Comparison of ENCODE assay signal across 9 cellular contexts in the genomic region with DNA sequence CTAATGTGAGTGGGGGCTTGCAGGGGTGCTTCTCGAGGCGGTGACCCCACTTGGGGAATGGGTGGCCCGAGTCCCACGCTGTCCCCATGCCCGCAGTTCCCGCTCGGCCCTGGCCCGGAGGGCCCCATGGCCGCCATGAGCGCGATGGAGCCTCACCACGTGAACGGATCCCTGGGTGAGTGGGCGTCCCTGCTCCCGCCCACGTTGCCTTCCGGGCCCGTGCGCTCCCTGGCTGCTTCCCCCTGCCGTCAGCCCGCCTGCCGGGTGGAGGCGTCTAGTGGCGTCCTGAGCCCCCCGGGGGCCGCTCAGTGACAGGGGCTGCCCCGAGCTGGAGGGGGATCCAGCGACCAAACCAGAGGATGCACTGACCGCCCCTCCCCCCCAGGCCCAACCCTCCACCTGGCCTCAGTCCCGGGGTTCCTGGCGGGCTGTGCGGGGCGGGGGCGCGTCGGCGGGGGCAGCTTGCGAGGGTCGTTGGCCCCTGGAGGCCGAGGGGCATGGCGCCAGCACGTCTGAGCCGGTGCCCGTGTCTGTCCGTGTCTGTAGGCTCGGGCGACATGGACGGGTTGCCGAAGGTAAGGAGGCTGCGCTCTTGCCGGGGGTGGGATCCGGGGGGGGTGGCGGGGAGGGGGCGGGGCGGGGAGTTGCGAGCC. TPM values are rescaled to one million over a fixed set of nuclear protein-coding genes. Genes with fewer than 3 reads are reported as not detected.
DNase-seq lines count a peak whose midpoint lies in the region; ATAC-seq and TF ChIP-seq lines count a peak whose summit lies in the region.
"Had no signal": no experiment of that assay in that cellular context is flagged by ENCODE, and none has a peak within 500 bp of the region (broad histone marks: within the 10 kb centered on the region; RNA-seq: fewer than 3 reads in every experiment).

No MANE protein-coding gene starts in this region.

- no peak overlapping the region for H3K27ac Mint-ChIP-seq in HFFc6

- H3K27ac ChIP-seq in OCI-LY1 (ENCODE audit: low read depth, low read length, poor library complexity, severe bottlenecking) (no peak overlapping the region), fibroblast of lung (ENCODE audit: insufficient read depth, low read length) (no peak overlapping the region)
- H3K27ac ChIP-seq: neutrophil had no signal

- no peaks in the 10 kb centered on the region for H3K9me2 ChIP-seq in OCI-LY1 (ENCODE audit: low read depth, low read length)

- H3K4me2 ChIP-seq in OCI-LY1 (ENCODE audit: low read length) = peak overlapping the region; percentile 45
- H3K4me2 ChIP-seq in fibroblast of lung (ENCODE audit: extremely low read depth, insufficient read depth, low read length) = peak overlapping the region; percentile 51

- DNase-seq in GM12865 (ENCODE audit: low read depth) (peak; percentile 86), fibroblast of lung (ENCODE audit: low read depth in 2 of 2) (no peak), retina (peak; percentile 81), glomerular visceral epithelial cell (ENCODE audit: extremely low spot score) (no peak), HFFc6 (no peak)

- H3K4me3 ChIP-seq in GM12865 (ENCODE audit: low read depth, low read length) (peak overlapping the region; percentile 88), OCI-LY1 (ENCODE audit: low read depth, low read length, poor library complexity, severe bottlenecking) (peak overlapping the region; percentile 57), fibroblast of lung (replicated peaks in 1 of 4; ENCODE audit: control extremely low read depth in 1 of 4, insufficient read depth in 1 of 4, low read depth in 3 of 4, low read length in 4 of 4) (peak overlapping the region in 2 of 4 experiments; percentile 13 to 42)

- H3K27me3 ChIP-seq in OCI-LY1 (ENCODE audit: insufficient read depth, low read length) = no peaks in the 10 kb centered on the region; the same call in 1 of the 2 replicates
- H3K27me3 ChIP-seq in fibroblast of lung (ENCODE audit: control insufficient read depth, insufficient read depth, low read length) = no peaks in the 10 kb centered on the region

- no peaks in the 10 kb centered on the region for H4K20me1 ChIP-seq in OCI-LY1 (ENCODE audit: insufficient read depth, low read length)
- H4K20me1 ChIP-seq in fibroblast of lung (ENCODE audit: control insufficient read depth, extremely low read depth, insufficient read depth, low read length) = no peaks in the 10 kb centered on the region

- H3K9me3 ChIP-seq in OCI-LY1 (ENCODE audit: low read length) = no peaks in the 10 kb centered on the region
- no peaks in the 10 kb centered on the region for H3K9me3 ChIP-seq in fibroblast of lung (ENCODE audit: control insufficient read depth, insufficient read depth, low read depth, low read length)
- H3K9me3 ChIP-seq: neutrophil had no signal

- no peaks in the 10 kb centered on the region for H3K36me3 ChIP-seq in OCI-LY1 (ENCODE audit: insufficient read depth, low read length)
- H3K36me3 ChIP-seq in fibroblast of lung (ENCODE audit: control insufficient read depth, insufficient read depth, low read length) = peaks cover 20% of the 10 kb centered on the region
- H3K36me3 ChIP-seq: neutrophil had no signal

- no peaks in the 10 kb centered on the region for H3F3A ChIP-seq in OCI-LY1 (ENCODE audit: insufficient read depth, low read length)

- H3K4me1 Mint-ChIP-seq in HFFc6 (ENCODE audit: low read depth) = peaks cover 5% of the 10 kb centered on the region; the same call in 1 of the 2 replicates

- ATAC-seq in HG02884 (IDR thresholded peaks at IDR 0.05; ENCODE audit: unreplicated experiment) = no peak
- no peak for ATAC-seq in GM18873 (IDR thresholded peaks at IDR 0.05; ENCODE audit: low FRiP score, unreplicated experiment)

- H3K79me2 ChIP-seq in OCI-LY1 (ENCODE audit: insufficient read depth, low read length) = no peaks in the 10 kb centered on the region
- peaks cover 3% of the 10 kb centered on the region for H3K79me2 ChIP-seq in fibroblast of lung (ENCODE audit: control insufficient read depth, insufficient read depth, low read length)

- H3K36me3 Mint-ChIP-seq in HFFc6 (ENCODE audit: low read depth) = peaks cover 14% of the 10 kb centered on the region

- H3K27me3 Mint-ChIP-seq in HFFc6 (ENCODE audit: insufficient read depth) = peaks cover 20% of the 10 kb centered on the region

- H2AFZ ChIP-seq in OCI-LY1 (ENCODE audit: low read length) (no peak overlapping the region), fibroblast of lung (ENCODE audit: low read length) (no peak overlapping the region)

- H3K9me3 Mint-ChIP-seq in HFFc6 = peaks cover 8% of the 10 kb centered on the region

- TF ChIP-seq CTCF in GM12865 (IDR thresholded peaks at IDR 0.05; ENCODE audit: insufficient read depth, low read depth, low read length, missing control alignments) (no peak), OCI-LY1 (IDR thresholded peaks at IDR 0.05; ENCODE audit: low read length) (no peak), fibroblast of lung (conservative IDR thresholded peaks at IDR 0.05 in 1 of 2, IDR thresholded peaks at IDR 0.05 in 1 of 2; ENCODE audit: low read depth in 1 of 2, low read length in 2 of 2) (no peak), HFFc6 (IDR thresholded peaks at IDR 0.05) (no peak)

- no peak overlapping the region for H3K4me3 Mint-ChIP-seq in HFFc6

- H3K9ac ChIP-seq in OCI-LY1 (ENCODE audit: low read length) (peak overlapping the region; percentile 50; the same call in 1 of the 2 replicates), fibroblast of lung (ENCODE audit: insufficient read depth, low read length) (peak overlapping the region; percentile 53)

- peaks cover 35% of the 10 kb centered on the region for H3K4me1 ChIP-seq in OCI-LY1 (ENCODE audit: insufficient read depth, low read length, severe bottlenecking)
- H3K4me1 ChIP-seq in fibroblast of lung (ENCODE audit: control insufficient read depth, extremely low read depth, insufficient read depth, low read length) = peaks cover 18% of the 10 kb centered on the region

RNA-seq across cellular contexts. Expression of a gene that starts 4.8 kb away (rescaled TPM):
- 25.6 and 37.8 TPM in 2 replicates for total RNA-seq in fibroblast of lung
- 8.3 and 10.3 TPM in 2 replicates for polyA plus RNA-seq in fibroblast of lung
- polyA plus RNA-seq in fibroblast of lung (2012) = 21.1 and 21.6 TPM in 2 replicates
- polyA minus RNA-seq in fibroblast of lung (ENCODE audit: low replicate concordance) = 15.9 and 21.9 TPM in 2 replicates
- total RNA-seq in HFFc6 (2021; fragmentation: NEBNext Ultra II Directional; extraction: Animal tissue kit (Norgen Biotek cat#: 25700)) = 1 to 10 TPM; 2.3 to 3.7 (median 3.2) TPM

RNA-seq across cellular contexts. Expression of a gene that starts 14.0 kb away (rescaled TPM):
- total RNA-seq in fibroblast of lung = 58.6 and 76.5 TPM in 2 replicates
- 12.8 and 16.5 TPM in 2 replicates for polyA plus RNA-seq in fibroblast of lung
- polyA plus RNA-seq in fibroblast of lung (2012) = 42.1 and 59.3 TPM in 2 replicates
- polyA minus RNA-seq in fibroblast of lung (ENCODE audit: low replicate concordance) = 11.0 and 12.0 TPM in 2 replicates
- total RNA-seq in HFFc6 (2021; fragmentation: NEBNext Ultra II Directional; extraction: Animal tissue kit (Norgen Biotek cat#: 25700)) = 10 to 100 TPM; 76.4 to 84.3 (median 80.4) TPM

RNA-seq across cellular contexts. Expression of a gene that starts 35.7 kb away (rescaled TPM):
- 1.2 and 4.6 TPM in 2 replicates for total RNA-seq in fibroblast of lung
- polyA plus RNA-seq in fibroblast of lung = 0.10 and 0.25 TPM in 2 replicates
- polyA plus RNA-seq in fibroblast of lung (2012) = 0.08 and 0.25 TPM in 2 replicates
- not detected in 2 replicates for polyA minus RNA-seq in fibroblast of lung (ENCODE audit: low replicate concordance)
- total RNA-seq in HFFc6 (2021; fragmentation: NEBNext Ultra II Directional; extraction: Animal tissue kit (Norgen Biotek cat#: 25700)) = not detected

RNA-seq across cellular contexts. Expression of a gene that starts 47.2 kb away (rescaled TPM):
- total RNA-seq in fibroblast of lung = 140 and 210 TPM in 2 replicates
- 8.6 and 24.3 TPM in 2 replicates for polyA plus RNA-seq in fibroblast of lung
- polyA plus RNA-seq in fibroblast of lung (2012) = 17.4 and 56.4 TPM in 2 replicates
- polyA minus RNA-seq in fibroblast of lung (ENCODE audit: low replicate concordance) = 3.7 and 10.3 TPM in 2 replicates
- 10 to 100 TPM; 21.3 to 36.9 (median 24.9) TPM for total RNA-seq in HFFc6 (2021; fragmentation: NEBNext Ultra II Directional; extraction: Animal tissue kit (Norgen Biotek cat#: 25700))

Comparison
In these comparisons a context has a peak if more than half of its experiments do, and no peak if none do; other contexts are left out.
1. DNase-seq: peak in GM12865 (single experiment) and retina (single experiment); none in fibroblast of lung (0 of 2), glomerular visceral epithelial cell (single experiment) and HFFc6 (single experiment).